In the genomic region with DNA sequence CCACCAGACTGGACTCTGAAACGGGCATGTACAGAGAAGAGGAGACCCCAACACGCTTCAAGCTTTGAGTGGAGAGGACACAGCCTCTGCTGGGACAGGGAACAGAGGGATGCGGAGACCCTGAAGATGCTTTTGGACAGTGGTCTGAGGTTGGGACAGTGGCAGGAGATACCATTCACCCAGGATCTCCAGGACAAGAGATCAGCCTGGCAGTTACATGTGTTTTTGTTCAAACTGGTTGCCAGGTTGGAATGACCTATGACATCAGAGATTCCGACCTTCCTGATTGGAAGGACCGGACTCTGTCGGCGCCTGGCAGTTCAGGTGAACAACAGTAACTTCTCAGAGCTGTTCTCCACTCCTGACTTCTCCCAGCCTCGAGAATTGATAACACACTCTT, we compare ENCODE assay signal across 2 cellular contexts. TPM values are rescaled to one million over a fixed set of nuclear protein-coding genes. Genes with fewer than 3 reads are reported as not detected.
"Had no signal": no experiment of that assay in that cellular context is flagged by ENCODE, and none has a peak within 500 bp of the region (broad histone marks: within the 10 kb centered on the region; RNA-seq: fewer than 3 reads in every experiment).

A gene with protein sequence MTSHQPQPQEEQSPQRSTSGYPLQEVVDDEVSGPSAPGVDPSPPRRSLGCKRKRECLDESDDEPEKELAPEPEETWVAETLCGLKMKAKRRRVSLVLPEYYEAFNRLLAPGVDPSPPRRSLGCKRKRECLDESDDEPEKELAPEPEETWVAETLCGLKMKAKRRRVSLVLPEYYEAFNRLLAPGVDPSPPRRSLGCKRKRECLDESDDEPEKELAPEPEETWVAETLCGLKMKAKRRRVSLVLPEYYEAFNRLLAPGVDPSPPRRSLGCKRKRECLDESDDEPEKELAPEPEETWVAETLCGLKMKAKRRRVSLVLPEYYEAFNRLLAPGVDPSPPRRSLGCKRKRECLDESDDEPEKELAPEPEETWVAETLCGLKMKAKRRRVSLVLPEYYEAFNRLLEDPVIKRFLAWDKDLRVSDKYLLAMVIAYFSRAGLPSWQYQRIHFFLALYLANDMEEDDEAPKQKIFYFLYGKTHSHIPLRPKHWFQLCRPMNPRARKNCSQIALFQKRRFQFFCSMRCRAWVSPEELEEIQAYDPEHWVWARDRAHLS (plus strand): TSS at position 301 of the 400 bp plus-strand sequence. CDS start 184 bp downstream, outside the sequence.

RNA-seq across cellular contexts. Expression of the gene that starts here (rescaled TPM):
- total RNA-seq: G401, GM12878 had no signal
